1 cellular context compared by ENCODE assay signal in the genomic region with DNA sequence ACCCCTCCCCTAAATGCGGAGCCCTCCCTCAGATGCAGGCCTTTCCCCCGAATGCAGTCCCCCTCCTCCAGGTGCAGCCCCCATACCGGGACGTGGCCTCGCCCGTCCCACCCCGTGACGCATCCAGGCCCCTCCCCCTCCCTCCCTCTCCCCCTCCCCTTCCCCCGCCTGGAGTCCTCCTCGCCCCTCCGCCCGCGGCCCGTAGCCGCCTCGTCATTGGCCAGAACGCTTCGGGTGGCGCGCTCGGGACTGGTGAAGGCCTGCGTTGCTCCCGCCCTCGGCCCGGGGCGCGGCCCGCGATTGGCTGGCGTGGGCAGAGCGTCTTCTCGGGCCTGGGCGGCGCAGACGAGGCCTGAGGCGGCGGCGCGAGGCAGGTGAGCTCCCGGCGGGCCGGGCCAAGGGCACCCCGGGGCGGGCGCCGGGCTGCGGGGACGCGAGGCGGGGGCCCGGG.
A peak's percentile ranks its signal among the peaks of the same experiment; 100 is the strongest.
TF ChIP-seq lines count a peak whose summit lies in the region.

No MANE protein-coding gene starts in this region.

TF ChIP-seq in K562, 482 proteins besides CTCF, POLR2A, EP300 and RAD21 (continued from another document):
- TF ChIP-seq, protein P1, sequence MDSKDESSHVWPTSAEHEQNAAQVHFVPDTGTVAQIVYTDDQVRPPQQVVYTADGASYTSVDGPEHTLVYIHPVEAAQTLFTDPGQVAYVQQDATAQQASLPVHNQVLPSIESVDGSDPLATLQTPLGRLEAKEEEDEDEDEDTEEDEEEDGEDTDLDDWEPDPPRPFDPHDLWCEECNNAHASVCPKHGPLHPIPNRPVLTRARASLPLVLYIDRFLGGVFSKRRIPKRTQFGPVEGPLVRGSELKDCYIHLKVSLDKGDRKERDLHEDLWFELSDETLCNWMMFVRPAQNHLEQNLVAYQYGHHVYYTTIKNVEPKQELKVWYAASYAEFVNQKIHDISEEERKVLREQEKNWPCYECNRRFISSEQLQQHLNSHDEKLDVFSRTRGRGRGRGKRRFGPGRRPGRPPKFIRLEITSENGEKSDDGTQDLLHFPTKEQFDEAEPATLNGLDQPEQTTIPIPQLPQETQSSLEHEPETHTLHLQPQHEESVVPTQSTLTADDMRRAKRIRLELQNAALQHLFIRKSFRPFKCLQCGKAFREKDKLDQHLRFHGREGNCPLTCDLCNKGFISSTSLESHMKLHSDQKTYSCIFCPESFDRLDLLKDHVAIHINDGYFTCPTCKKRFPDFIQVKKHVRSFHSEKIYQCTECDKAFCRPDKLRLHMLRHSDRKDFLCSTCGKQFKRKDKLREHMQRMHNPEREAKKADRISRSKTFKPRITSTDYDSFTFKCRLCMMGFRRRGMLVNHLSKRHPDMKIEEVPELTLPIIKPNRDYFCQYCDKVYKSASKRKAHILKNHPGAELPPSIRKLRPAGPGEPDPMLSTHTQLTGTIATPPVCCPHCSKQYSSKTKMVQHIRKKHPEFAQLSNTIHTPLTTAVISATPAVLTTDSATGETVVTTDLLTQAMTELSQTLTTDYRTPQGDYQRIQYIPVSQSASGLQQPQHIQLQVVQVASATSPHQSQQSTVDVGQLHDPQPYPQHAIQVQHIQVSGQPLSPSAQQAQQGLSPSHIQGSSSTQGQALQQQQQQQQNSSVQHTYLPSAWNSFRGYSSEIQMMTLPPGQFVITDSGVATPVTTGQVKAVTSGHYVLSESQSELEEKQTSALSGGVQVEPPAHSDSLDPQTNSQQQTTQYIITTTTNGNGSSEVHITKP (IDR thresholded peaks at IDR 0.05; ENCODE audit: partially characterized antibody) = no peak
- TF ChIP-seq, protein P2, sequence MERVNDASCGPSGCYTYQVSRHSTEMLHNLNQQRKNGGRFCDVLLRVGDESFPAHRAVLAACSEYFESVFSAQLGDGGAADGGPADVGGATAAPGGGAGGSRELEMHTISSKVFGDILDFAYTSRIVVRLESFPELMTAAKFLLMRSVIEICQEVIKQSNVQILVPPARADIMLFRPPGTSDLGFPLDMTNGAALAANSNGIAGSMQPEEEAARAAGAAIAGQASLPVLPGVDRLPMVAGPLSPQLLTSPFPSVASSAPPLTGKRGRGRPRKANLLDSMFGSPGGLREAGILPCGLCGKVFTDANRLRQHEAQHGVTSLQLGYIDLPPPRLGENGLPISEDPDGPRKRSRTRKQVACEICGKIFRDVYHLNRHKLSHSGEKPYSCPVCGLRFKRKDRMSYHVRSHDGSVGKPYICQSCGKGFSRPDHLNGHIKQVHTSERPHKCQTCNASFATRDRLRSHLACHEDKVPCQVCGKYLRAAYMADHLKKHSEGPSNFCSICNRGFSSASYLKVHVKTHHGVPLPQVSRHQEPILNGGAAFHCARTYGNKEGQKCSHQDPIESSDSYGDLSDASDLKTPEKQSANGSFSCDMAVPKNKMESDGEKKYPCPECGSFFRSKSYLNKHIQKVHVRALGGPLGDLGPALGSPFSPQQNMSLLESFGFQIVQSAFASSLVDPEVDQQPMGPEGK (CRISPR knock-in tag; IDR thresholded peaks at IDR 0.05; ENCODE audit: borderline replicate concordance) = no peak
- TF ChIP-seq HDAC8 (tag; IDR thresholded peaks at IDR 0.05) = no peak
- TF ChIP-seq TAF9B (IDR thresholded peaks at IDR 0.05; ENCODE audit: partially characterized antibody) = no peak
- no peak for TF ChIP-seq ILF3 (IDR thresholded peaks at IDR 0.05; ENCODE audit: borderline replicate concordance)
- no peak for TF ChIP-seq EHMT2 (IDR thresholded peaks at IDR 0.05)
- TF ChIP-seq XRCC4 (IDR thresholded peaks at IDR 0.05; ENCODE audit: extremely low read depth, insufficient read depth, insufficient read length) = no peak
- TF ChIP-seq, protein P3, sequence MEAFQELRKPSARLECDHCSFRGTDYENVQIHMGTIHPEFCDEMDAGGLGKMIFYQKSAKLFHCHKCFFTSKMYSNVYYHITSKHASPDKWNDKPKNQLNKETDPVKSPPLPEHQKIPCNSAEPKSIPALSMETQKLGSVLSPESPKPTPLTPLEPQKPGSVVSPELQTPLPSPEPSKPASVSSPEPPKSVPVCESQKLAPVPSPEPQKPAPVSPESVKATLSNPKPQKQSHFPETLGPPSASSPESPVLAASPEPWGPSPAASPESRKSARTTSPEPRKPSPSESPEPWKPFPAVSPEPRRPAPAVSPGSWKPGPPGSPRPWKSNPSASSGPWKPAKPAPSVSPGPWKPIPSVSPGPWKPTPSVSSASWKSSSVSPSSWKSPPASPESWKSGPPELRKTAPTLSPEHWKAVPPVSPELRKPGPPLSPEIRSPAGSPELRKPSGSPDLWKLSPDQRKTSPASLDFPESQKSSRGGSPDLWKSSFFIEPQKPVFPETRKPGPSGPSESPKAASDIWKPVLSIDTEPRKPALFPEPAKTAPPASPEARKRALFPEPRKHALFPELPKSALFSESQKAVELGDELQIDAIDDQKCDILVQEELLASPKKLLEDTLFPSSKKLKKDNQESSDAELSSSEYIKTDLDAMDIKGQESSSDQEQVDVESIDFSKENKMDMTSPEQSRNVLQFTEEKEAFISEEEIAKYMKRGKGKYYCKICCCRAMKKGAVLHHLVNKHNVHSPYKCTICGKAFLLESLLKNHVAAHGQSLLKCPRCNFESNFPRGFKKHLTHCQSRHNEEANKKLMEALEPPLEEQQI (IDR thresholded peaks at IDR 0.05) = no peak
- no peak for TF ChIP-seq TEAD4 (IDR thresholded peaks at IDR 0.05; ENCODE audit: low read length)
- no peak for TF ChIP-seq TEAD4 (CRISPR knock-in tag; IDR thresholded peaks at IDR 0.05; ENCODE audit: borderline replicate concordance)
- TF ChIP-seq, protein P4, sequence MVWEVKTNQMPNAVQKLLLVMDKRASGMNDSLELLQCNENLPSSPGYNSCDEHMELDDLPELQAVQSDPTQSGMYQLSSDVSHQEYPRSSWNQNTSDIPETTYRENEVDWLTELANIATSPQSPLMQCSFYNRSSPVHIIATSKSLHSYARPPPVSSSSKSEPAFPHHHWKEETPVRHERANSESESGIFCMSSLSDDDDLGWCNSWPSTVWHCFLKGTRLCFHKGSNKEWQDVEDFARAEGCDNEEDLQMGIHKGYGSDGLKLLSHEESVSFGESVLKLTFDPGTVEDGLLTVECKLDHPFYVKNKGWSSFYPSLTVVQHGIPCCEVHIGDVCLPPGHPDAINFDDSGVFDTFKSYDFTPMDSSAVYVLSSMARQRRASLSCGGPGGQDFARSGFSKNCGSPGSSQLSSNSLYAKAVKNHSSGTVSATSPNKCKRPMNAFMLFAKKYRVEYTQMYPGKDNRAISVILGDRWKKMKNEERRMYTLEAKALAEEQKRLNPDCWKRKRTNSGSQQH (CRISPR knock-in tag; IDR thresholded peaks at IDR 0.05) = no peak
- no peak for TF ChIP-seq GABPB1 (CRISPR knock-in tag; IDR thresholded peaks at IDR 0.05)
- no peak for TF ChIP-seq NR4A1 (CRISPR knock-in tag; IDR thresholded peaks at IDR 0.05)
- no peak for TF ChIP-seq NR4A1 (tag; IDR thresholded peaks at IDR 0.05)
- TF ChIP-seq, protein P5, sequence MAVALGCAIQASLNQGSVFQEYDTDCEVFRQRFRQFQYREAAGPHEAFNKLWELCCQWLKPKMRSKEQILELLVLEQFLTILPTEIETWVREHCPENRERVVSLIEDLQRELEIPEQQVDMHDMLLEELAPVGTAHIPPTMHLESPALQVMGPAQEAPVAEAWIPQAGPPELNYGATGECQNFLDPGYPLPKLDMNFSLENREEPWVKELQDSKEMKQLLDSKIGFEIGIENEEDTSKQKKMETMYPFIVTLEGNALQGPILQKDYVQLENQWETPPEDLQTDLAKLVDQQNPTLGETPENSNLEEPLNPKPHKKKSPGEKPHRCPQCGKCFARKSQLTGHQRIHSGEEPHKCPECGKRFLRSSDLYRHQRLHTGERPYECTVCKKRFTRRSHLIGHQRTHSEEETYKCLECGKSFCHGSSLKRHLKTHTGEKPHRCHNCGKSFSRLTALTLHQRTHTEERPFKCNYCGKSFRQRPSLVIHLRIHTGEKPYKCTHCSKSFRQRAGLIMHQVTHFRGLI (CRISPR knock-in tag; IDR thresholded peaks at IDR 0.05) = no peak
- no peak for TF ChIP-seq GATAD2B (IDR thresholded peaks at IDR 0.05; ENCODE audit: borderline replicate concordance)
- TF ChIP-seq POLR2AphosphoS5 (IDR thresholded peaks at IDR 0.05; ENCODE audit: control insufficient read depth, insufficient read depth, low read depth, low read length) = peak; percentile 59
- TF ChIP-seq FOS (IDR thresholded peaks at IDR 0.05; ENCODE audit: extremely low read depth, insufficient read length) = peak; percentile 90
- no peak for TF ChIP-seq SAFB2 (IDR thresholded peaks at IDR 0.05; ENCODE audit: borderline replicate concordance, low read depth, low read length, severe bottlenecking)
- no peak for TF ChIP-seq ZNF146 (CRISPR knock-in tag; IDR thresholded peaks at IDR 0.05; ENCODE audit: unreplicated experiment)
- peak; percentile 69 for TF ChIP-seq CREM (IDR thresholded peaks at IDR 0.05; ENCODE audit: low read depth)
- TF ChIP-seq, protein P6, sequence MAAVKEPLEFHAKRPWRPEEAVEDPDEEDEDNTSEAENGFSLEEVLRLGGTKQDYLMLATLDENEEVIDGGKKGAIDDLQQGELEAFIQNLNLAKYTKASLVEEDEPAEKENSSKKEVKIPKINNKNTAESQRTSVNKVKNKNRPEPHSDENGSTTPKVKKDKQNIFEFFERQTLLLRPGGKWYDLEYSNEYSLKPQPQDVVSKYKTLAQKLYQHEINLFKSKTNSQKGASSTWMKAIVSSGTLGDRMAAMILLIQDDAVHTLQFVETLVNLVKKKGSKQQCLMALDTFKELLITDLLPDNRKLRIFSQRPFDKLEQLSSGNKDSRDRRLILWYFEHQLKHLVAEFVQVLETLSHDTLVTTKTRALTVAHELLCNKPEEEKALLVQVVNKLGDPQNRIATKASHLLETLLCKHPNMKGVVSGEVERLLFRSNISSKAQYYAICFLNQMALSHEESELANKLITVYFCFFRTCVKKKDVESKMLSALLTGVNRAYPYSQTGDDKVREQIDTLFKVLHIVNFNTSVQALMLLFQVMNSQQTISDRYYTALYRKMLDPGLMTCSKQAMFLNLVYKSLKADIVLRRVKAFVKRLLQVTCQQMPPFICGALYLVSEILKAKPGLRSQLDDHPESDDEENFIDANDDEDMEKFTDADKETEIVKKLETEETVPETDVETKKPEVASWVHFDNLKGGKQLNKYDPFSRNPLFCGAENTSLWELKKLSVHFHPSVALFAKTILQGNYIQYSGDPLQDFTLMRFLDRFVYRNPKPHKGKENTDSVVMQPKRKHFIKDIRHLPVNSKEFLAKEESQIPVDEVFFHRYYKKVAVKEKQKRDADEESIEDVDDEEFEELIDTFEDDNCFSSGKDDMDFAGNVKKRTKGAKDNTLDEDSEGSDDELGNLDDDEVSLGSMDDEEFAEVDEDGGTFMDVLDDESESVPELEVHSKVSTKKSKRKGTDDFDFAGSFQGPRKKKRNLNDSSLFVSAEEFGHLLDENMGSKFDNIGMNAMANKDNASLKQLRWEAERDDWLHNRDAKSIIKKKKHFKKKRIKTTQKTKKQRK (IDR thresholded peaks at IDR 0.05; ENCODE audit: borderline replicate concordance, low read depth, low read length) = no peak
- TF ChIP-seq, protein P7, sequence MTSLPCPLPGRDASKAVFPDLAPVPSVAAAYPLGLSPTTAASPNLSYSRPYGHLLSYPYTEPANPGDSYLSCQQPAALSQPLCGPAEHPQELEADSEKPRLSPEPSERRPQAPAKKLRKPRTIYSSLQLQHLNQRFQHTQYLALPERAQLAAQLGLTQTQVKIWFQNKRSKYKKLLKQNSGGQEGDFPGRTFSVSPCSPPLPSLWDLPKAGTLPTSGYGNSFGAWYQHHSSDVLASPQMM (CRISPR knock-in tag; IDR thresholded peaks at IDR 0.05) = no peak
- TF ChIP-seq BDP1 (IDR thresholded peaks at IDR 0.05; ENCODE audit: insufficient read depth, insufficient read length) = no peak
- TF ChIP-seq ARID2 (IDR thresholded peaks at IDR 0.05) = no peak
- TF ChIP-seq TARDBP (IDR thresholded peaks at IDR 0.05) = no peak
- TF ChIP-seq, protein P8, sequence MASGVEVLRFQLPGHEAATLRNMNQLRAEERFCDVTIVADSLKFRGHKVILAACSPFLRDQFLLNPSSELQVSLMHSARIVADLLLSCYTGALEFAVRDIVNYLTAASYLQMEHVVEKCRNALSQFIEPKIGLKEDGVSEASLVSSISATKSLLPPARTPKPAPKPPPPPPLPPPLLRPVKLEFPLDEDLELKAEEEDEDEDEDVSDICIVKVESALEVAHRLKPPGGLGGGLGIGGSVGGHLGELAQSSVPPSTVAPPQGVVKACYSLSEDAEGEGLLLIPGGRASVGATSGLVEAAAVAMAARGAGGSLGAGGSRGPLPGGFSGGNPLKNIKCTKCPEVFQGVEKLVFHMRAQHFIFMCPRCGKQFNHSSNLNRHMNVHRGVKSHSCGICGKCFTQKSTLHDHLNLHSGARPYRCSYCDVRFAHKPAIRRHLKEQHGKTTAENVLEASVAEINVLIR (CRISPR knock-in tag; IDR thresholded peaks at IDR 0.05) = no peak
- TF ChIP-seq SIRT6 (IDR thresholded peaks at IDR 0.05; ENCODE audit: low read depth, low read length) = no peak
- TF ChIP-seq MIER1 (IDR thresholded peaks at IDR 0.05; ENCODE audit: low read depth) = no peak
- peak; percentile 100 for TF ChIP-seq RBM25 (IDR thresholded peaks at IDR 0.05; ENCODE audit: low read depth, low read length, severe bottlenecking)
- TF ChIP-seq CHD4 (IDR thresholded peaks at IDR 0.05; ENCODE audit: insufficient read depth, insufficient replicate concordance, low read depth, low read length, poor library complexity, severe bottlenecking) = no peak
- no peak for TF ChIP-seq ZNF224 (CRISPR knock-in tag; IDR thresholded peaks at IDR 0.05)
